Comparison of ENCODE assay signal across 16 cellular contexts in genomic region chr12:87518508-87518907, GRCh38.
"Had no signal": no experiment of that assay in that cellular context is flagged by ENCODE, and none has a peak within 500 bp of the region (broad histone marks: within the 10 kb centered on the region; RNA-seq: fewer than 3 reads in every experiment).

No MANE protein-coding gene starts in this region.

- H3K36me3 ChIP-seq: left lung, spleen, upper lobe of left lung had no signal

- H3K27me3 ChIP-seq: left lung, spleen, upper lobe of left lung had no signal

- H3K4me3 ChIP-seq: coronary artery, left lung, psoas muscle, spleen, upper lobe of left lung had no signal

- H3K9me3 ChIP-seq: left lung, psoas muscle, spleen, upper lobe of left lung had no signal

- DNase-seq: activated CD4-positive, alpha-beta T cell treated with anti-CD3 and anti-CD28 coated beads, Interleukin-2, amount 50 U/mL, for 48 hours; activated CD8-positive, alpha-beta memory T cell treated with anti-CD3 and anti-CD28 coated beads, Interleukin-2, amount 10 ng/mL, durations not matched to agents 7 days and 5 days; activated effector memory CD4-positive, alpha-beta T cell treated with anti-CD3 and anti-CD28 coated beads, Interleukin-2, amount 50 U/mL, for 16 hours; activated T-cell treated with anti-CD3 and anti-CD28 coated beads, Interleukin-2, amount 50 U/mL, for 24 hours; amygdala; effector CD4-positive, alpha-beta T cell; foreskin melanocyte; head of caudate nucleus; left lung; mesenchymal stem cell; psoas muscle; spleen; stimulated activated CD4-positive, alpha-beta T cell treated with anti-CD3 and anti-CD28 coated beads, Interleukin-2, amount 100 ng/mL, for 24 hours; stimulated activated naive CD4-positive, alpha-beta T cell treated with Interleukin-2 at 50 U/mL for 16 hours; upper lobe of left lung had no signal

- H3K27ac ChIP-seq: coronary artery, left lung, psoas muscle, spleen, upper lobe of left lung had no signal

- H3K4me1 ChIP-seq: left lung, psoas muscle, spleen, upper lobe of left lung had no signal
